ENCODE assay signal across 14 cellular contexts in genomic region chr14:35347323-35348043, GRCh38. TPM values are rescaled to one million over a fixed set of nuclear protein-coding genes. Genes with fewer than 3 reads are reported as not detected.
DNase-seq lines count a peak whose midpoint lies in the region; ATAC-seq, FAIRE-seq and TF ChIP-seq lines count a peak whose summit lies in the region.
"Had no signal": no experiment of that assay in that cellular context is flagged by ENCODE, and none has a peak within 500 bp of the region (broad histone marks: within the 10 kb centered on the region; RNA-seq: fewer than 3 reads in every experiment).

No MANE protein-coding gene starts in this region.

- CTCF ChIA-PET in GM12878 (lab: Yijun Ruan, JAX): no interaction called here

- no peak overlapping the region for H2AK5ac ChIP-seq in neuronal stem cell (ENCODE audit: low read depth, low read length)

- no peaks in the 10 kb centered on the region for H3K36me3 ChIP-seq in GM12878 (ENCODE audit: control insufficient read depth in 2 of 2, insufficient read depth in 2 of 2, low read length in 1 of 2)
- H3K36me3 ChIP-seq in neuronal stem cell (replicated peaks in 1 of 2; ENCODE audit: control insufficient read depth in 2 of 2, insufficient read depth in 2 of 2, low read length in 2 of 2): no peaks in the 10 kb centered on the region
- H3K36me3 ChIP-seq: Peyer's patch had no signal

- H4K91ac ChIP-seq in neuronal stem cell (ENCODE audit: low read depth, low read length, poor library complexity): no peak overlapping the region

- H3K79me1 ChIP-seq in neuronal stem cell (ENCODE audit: low read depth, low read length): no peaks in the 10 kb centered on the region

- no peak overlapping the region for H3K9ac ChIP-seq in GM12878 (ENCODE audit: control insufficient read depth, insufficient read depth, low read length)
- H3K9ac ChIP-seq in neuronal stem cell (ENCODE audit: low read depth, low read length, poor library complexity): no peak overlapping the region

- RAD21 ChIA-PET in GM12878 (lab: Charles Lee; ENCODE audit: unreplicated experiment): no interaction called here

- no peak overlapping the region for H3K4me3 ChIP-seq in GM12878
- peak overlapping the region in 1 of 2 donors; percentile 41 for H3K4me3 ChIP-seq in neuronal stem cell (ENCODE audit: low read length in 2 of 2)
- H3K4me3 ChIP-seq: Peyer's patch, smooth muscle cell had no signal

- H3K4me2 ChIP-seq in GM12878 (ENCODE audit: control insufficient read depth, insufficient read depth): no peak overlapping the region
- H3K4me2 ChIP-seq in neuronal stem cell (ENCODE audit: insufficient read depth, low read length, poor library complexity, severe bottlenecking): peak overlapping the region; percentile 30
- H3K4me2 ChIP-seq: smooth muscle cell had no signal

- TF ChIP-seq RAD21 in GM12878 (IDR thresholded peaks at IDR 0.05; ENCODE audit: insufficient read depth, low read depth, low read length): no peak

- ATAC-seq in GM12878: peak; percentile 31
- ATAC-seq in GM19463 (IDR thresholded peaks at IDR 0.05; ENCODE audit: unreplicated experiment): no peak

- H3K23ac ChIP-seq in neuronal stem cell (ENCODE audit: low read depth, low read length, poor library complexity): peak overlapping the region; percentile 90

- no peaks in the 10 kb centered on the region for H3K79me2 ChIP-seq in GM12878 (ENCODE audit: control insufficient read depth, insufficient read depth, low read length)

- 67% methylated on average over 13 of the region's 13 CpGs for WGBS in GM12878 (ENCODE audit: insufficient coverage, insufficient replicate concordance, low lambda C conversion rate, missing lambda C conversion rate)
- WGBS in neuronal stem cell (ENCODE audit: extremely low coverage in 2 of 2, insufficient read length in 2 of 2, insufficient replicate concordance in 1 of 2), 2 donors: no CpG with 5 or more reads among the region's 13 CpGs

- FAIRE-seq in GM12878 (lab: Jason Lieb, UNC) (no peak), D721Med (lab: Jason Lieb, UNC) (no peak)

- no peak overlapping the region for H2BK5ac ChIP-seq in neuronal stem cell (ENCODE audit: low read length)

- H3K27me3 ChIP-seq in GM12878 (replicated peaks in 1 of 2; ENCODE audit: control insufficient read depth in 2 of 2, insufficient read depth in 2 of 2, low read length in 1 of 2): no peaks in the 10 kb centered on the region
- no peaks in the 10 kb centered on the region for H3K27me3 ChIP-seq in neuronal stem cell (ENCODE audit: control insufficient read depth in 3 of 3, insufficient read depth in 3 of 3, low read depth in 1 of 3, low read length in 3 of 3)
- H3K27me3 ChIP-seq: Peyer's patch had no signal

- H3K14ac ChIP-seq in neuronal stem cell (ENCODE audit: low read length): no peak overlapping the region

- in situ Hi-C loops in GM12878 (cut with MboI): no loop called here

- no peak overlapping the region for H2BK15ac ChIP-seq in neuronal stem cell (ENCODE audit: low read length)

- H3K4me1 ChIP-seq in GM12878 (ENCODE audit: control insufficient read depth, insufficient read depth, low read length) (no peaks in the 10 kb centered on the region), neuronal stem cell (ENCODE audit: control insufficient read depth in 2 of 2, insufficient read depth in 1 of 2, low read depth in 1 of 2, low read length in 2 of 2) (peaks cover 13 to 17% of the 10 kb centered on the region in 2 donors)

- no peak for TF ChIP-seq POLR2A in GM12878 (IDR thresholded peaks at IDR 0.05; ENCODE audit: low read depth, low read length)

- H2BK120ac ChIP-seq in neuronal stem cell (ENCODE audit: low read depth, low read length): no peak overlapping the region

- H3K4ac ChIP-seq in neuronal stem cell (ENCODE audit: low read length): no peak overlapping the region

- SMC1A ChIA-PET in GM12878 (lab: Charles Lee; ENCODE audit: uncharacterized antibody, unreplicated experiment): interaction anchor here (0.6 to 1.5 kb wide), 2 partner anchors 14 to 227 kb away, joined by 3 to 4 read pairs; no protein-coding TSS in a partner anchor

- POLR2A ChIA-PET in GM12878 (lab: Charles Lee): no interaction called here

- H3K9me3 ChIP-seq in GM12878 (replicated peaks; ENCODE audit: control insufficient read depth, insufficient read depth, low read length) (no peaks in the 10 kb centered on the region), neuronal stem cell (replicated peaks in 1 of 2; ENCODE audit: control insufficient read depth in 2 of 2, insufficient read depth in 1 of 2, low read depth in 1 of 2, low read length in 2 of 2) (no peaks in the 10 kb centered on the region)
- H3K9me3 ChIP-seq: Peyer's patch had no signal

- intact Hi-C loops in GM12878 (cut with micrococcal nuclease; ENCODE audit: unreplicated experiment): no loop called here

- H4K20me1 ChIP-seq in GM12878 (ENCODE audit: control insufficient read depth, insufficient read depth): no peaks in the 10 kb centered on the region

- TF ChIP-seq CTCF in GM12878 (IDR thresholded peaks at IDR 0.05 in 2 of 3, conservative IDR thresholded peaks at IDR 0.05 in 1 of 3; ENCODE audit: control insufficient read depth in 2 of 3, extremely low read depth in 1 of 3, insufficient read depth in 1 of 3, low read depth in 3 of 3, low read length in 3 of 3) (no peak), D721Med (IDR thresholded peaks at IDR 0.05; ENCODE audit: insufficient read depth, missing control alignments) (no peak)

- no TSS peak for BruUV-seq in GM12878 (replicated peaks; lab: Mats Ljungman, UMichigan)

- H4K8ac ChIP-seq in neuronal stem cell (ENCODE audit: low read depth, low read length): no peak overlapping the region

- H2BK12ac ChIP-seq in neuronal stem cell (ENCODE audit: low read length): no peak overlapping the region

- H3K27ac ChIP-seq in GM12878 (ENCODE audit: control insufficient read depth, insufficient read depth) (no peak overlapping the region), neuronal stem cell (replicated peaks; ENCODE audit: low read length) (no peak overlapping the region)

- DNase-seq in DMS153 (lab: John Stamatoyannopoulos, UW): peak; percentile 35
- peak; percentile 45 for DNase-seq in HuH-7 (ENCODE audit: low spot score)
- no peak for DNase-seq in GM12878 (ENCODE audit: low read depth, low spot score)
- no peak for DNase-seq in neuronal stem cell (ENCODE audit: low spot score)
- DNase-seq in activated CD4-positive, alpha-beta T cell treated with anti-CD3 and anti-CD28 coated beads for 48 hours: no peak
- DNase-seq in D721Med (ENCODE audit: insufficient read length, low spot score): no peak
- no peak for DNase-seq in activated CD4-positive, CD25-positive, alpha-beta regulatory T cell (lab: John Stamatoyannopoulos, UW)
- DNase-seq: activated naive CD4-positive, alpha-beta T cell treated with Interleukin-2 at 50 U/mL for 16 hours; cortex of kidney; DMS 273 treated with DMSO at 0.1 percent for 48 hours; NCI-H1105 treated with DMSO at 0.1 percent for 48 hours had no signal

- H2AFZ ChIP-seq in GM12878 (ENCODE audit: control insufficient read depth, low read depth, low read length) (no peak overlapping the region), neuronal stem cell (ENCODE audit: low read length) (peak overlapping the region; percentile 97)

- peak overlapping the region; percentile 77 for H3K18ac ChIP-seq in neuronal stem cell (ENCODE audit: low read length)

- TF ChIP-seq EP300 in GM12878 (IDR thresholded peaks at IDR 0.05; ENCODE audit: borderline replicate concordance in 1 of 2, control insufficient read depth in 1 of 2, low read depth in 2 of 2, low read length in 2 of 2): no peak

TF ChIP-seq in GM12878, 131 proteins besides CTCF, POLR2A, EP300 and RAD21 (continues in another document):
- TF ChIP-seq ZNF622 (IDR thresholded peaks at IDR 0.05): no peak
- no peak for TF ChIP-seq CHD2 (IDR thresholded peaks at IDR 0.05; ENCODE audit: borderline replicate concordance, low read depth, low read length)
- no peak for TF ChIP-seq BACH1 (IDR thresholded peaks at IDR 0.05; ENCODE audit: borderline replicate concordance)

RNA-seq across cellular contexts. Expression of gene PSMA6, which starts 55.3 kb away (rescaled TPM):
- 69.2 and 72.9 TPM in 2 replicates for total RNA-seq in GM12878 (2013; cell fraction: nucleolus; rRNA removed)
- 267 and 276 TPM in 2 replicates for total RNA-seq in GM12878 (2014; rRNA removed)
- total RNA-seq in GM12878 (2014; rRNA removed; fragmentation: Illumina TruSeq; extraction: Trizol): 349 and 352 TPM in 2 replicates
- total RNA-seq in GM12878 (2021): 347 and 354 TPM in 2 replicates
- polyA plus RNA-seq in GM12878 (2011; ENCODE audit: low read depth): 179 TPM
- 393 and 528 TPM in 2 replicates for polyA plus RNA-seq in GM12878 (2011; rRNA removed)
- polyA plus RNA-seq in GM12878 (2011; cell fraction: cytosol; rRNA removed): 210 and 221 TPM in 2 replicates
- polyA plus RNA-seq in GM12878 (2011; cell fraction: nucleus; rRNA removed): 139 and 145 TPM in 2 replicates
- 231 and 266 TPM in 2 replicates for polyA plus RNA-seq in GM12878 (2012)
- polyA plus RNA-seq in GM12878 (2014; fragmentation: Illumina TruSeq; extraction: Trizol): 411 and 494 TPM in 2 replicates
- polyA plus RNA-seq in GM12878 (2014; fragmentation: Nextera tagmentation; extraction: Ambion mirVana): 1,000 to 10,000 TPM; 1,136 to 1,363 TPM
- polyA plus RNA-seq in GM12878 (2014; rRNA removed): 284 and 356 TPM in 2 replicates
- 100 to 1,000 TPM; 712 to 730 TPM for polyA plus RNA-seq in GM12878 (2016; fragmentation: Nextera tagmentation; extraction: Ambion mirVana)
- 110 and 131 TPM in 2 replicates for polyA minus RNA-seq in GM12878 (2011; rRNA and poly(A)+ RNA removed)
- 61.2 and 69.3 TPM in 2 replicates for polyA minus RNA-seq in GM12878 (2011; cell fraction: cytosol; rRNA and poly(A)+ RNA removed)
- polyA minus RNA-seq in GM12878 (2011; cell fraction: nucleus; rRNA and poly(A)+ RNA removed): 29.9 and 39.8 TPM in 2 replicates
- polyA plus RNA-seq in neuronal stem cell (2013, experiment 1 of 2): 224 TPM
- 218 TPM for polyA plus RNA-seq in neuronal stem cell (2013, experiment 2 of 2)

RNA-seq across cellular contexts. Expression of gene NFKBIA, which starts 57.1 kb away (rescaled TPM):
- 374 and 384 TPM in 2 replicates for total RNA-seq in GM12878 (2013; cell fraction: nucleolus; rRNA removed)
- total RNA-seq in GM12878 (2014; rRNA removed) (383 and 419 TPM in 2 replicates), GM12878 (2014; rRNA removed; fragmentation: Illumina TruSeq; extraction: Trizol) (278 and 281 TPM in 2 replicates), GM12878 (2021) (303 and 309 TPM in 2 replicates)
- polyA plus RNA-seq in GM12878 (2011; ENCODE audit: low read depth): 104 TPM
- polyA plus RNA-seq in GM12878 (2011; rRNA removed) (149 and 274 TPM in 2 replicates), GM12878 (2014; fragmentation: Illumina TruSeq; extraction: Trizol) (218 and 275 TPM in 2 replicates), GM12878 (2014; fragmentation: Nextera tagmentation; extraction: Ambion mirVana) (100 to 1,000 TPM; 123 to 159 TPM), GM12878 (2014; rRNA removed) (259 and 331 TPM in 2 replicates), GM12878 (2016; fragmentation: Nextera tagmentation; extraction: Ambion mirVana) (100 to 1,000 TPM; 187 to 200 TPM)
- polyA plus RNA-seq in GM12878 (2011; cell fraction: cytosol; rRNA removed): 327 and 351 TPM in 2 replicates
- polyA plus RNA-seq in GM12878 (2011; cell fraction: nucleus; rRNA removed): 803 and 908 TPM in 2 replicates
- 177 and 183 TPM in 2 replicates for polyA plus RNA-seq in GM12878 (2012)
- polyA minus RNA-seq in GM12878 (2011; rRNA and poly(A)+ RNA removed): 500 and 595 TPM in 2 replicates
- polyA minus RNA-seq in GM12878 (2011; cell fraction: cytosol; rRNA and poly(A)+ RNA removed): 230 and 243 TPM in 2 replicates
- polyA minus RNA-seq in GM12878 (2011; cell fraction: nucleus; rRNA and poly(A)+ RNA removed): 702 and 1,107 TPM in 2 replicates
- polyA plus RNA-seq in neuronal stem cell (2013, experiment 1 of 2): 18.9 TPM
- 19.1 TPM for polyA plus RNA-seq in neuronal stem cell (2013, experiment 2 of 2)

Comparison
In these comparisons a context has a peak if more than half of its experiments do, and no peak if none do; other contexts are left out.
1. DNase-seq: peak in DMS153 (single experiment) and HuH-7 (single experiment); none in GM12878 (single experiment), neuronal stem cell (single experiment), activated CD4-positive, alpha-beta T cell treated with anti-CD3 and anti-CD28 coated beads for 48 hours (single experiment), D721Med (single experiment) and activated CD4-positive, CD25-positive, alpha-beta regulatory T cell (0 of 4).